In genomic region chr2:121886059-121886458, GRCh38 we compare ENCODE assay signal across 23 cellular contexts.
"Had no signal": no experiment of that assay in that cellular context is flagged by ENCODE, and none has a peak within 500 bp of the region (broad histone marks: within the 10 kb centered on the region; RNA-seq: fewer than 3 reads in every experiment).

No MANE protein-coding gene starts in this region.

- H3K36me3 Mint-ChIP-seq: memory B cell; naive thymus-derived CD8-positive, alpha-beta T cell had no signal

- H3K9me3 Mint-ChIP-seq: memory B cell; naive thymus-derived CD8-positive, alpha-beta T cell had no signal

- H3K36me3 ChIP-seq: heart right ventricle, left ventricle myocardium inferior, ovary, right atrium auricular region, right lobe of liver, stomach, suprapubic skin, thoracic aorta, tibial artery, upper lobe of right lung had no signal

- H3K4me1 Mint-ChIP-seq: memory B cell; naive thymus-derived CD8-positive, alpha-beta T cell had no signal

- H3K27ac ChIP-seq: heart right ventricle, hepatocyte, left ventricle myocardium inferior, ovary, right atrium auricular region, right lobe of liver, stomach, suprapubic skin, thoracic aorta, tibial artery, upper lobe of right lung had no signal

- H3K4me3 Mint-ChIP-seq: memory B cell; naive thymus-derived CD8-positive, alpha-beta T cell; nephron had no signal

- H3K4me1 ChIP-seq: heart right ventricle, left ventricle myocardium inferior, right atrium auricular region, right lobe of liver, stomach, suprapubic skin, tibial artery, upper lobe of right lung had no signal

- H3K27ac Mint-ChIP-seq: memory B cell; naive thymus-derived CD8-positive, alpha-beta T cell; nephron; progenitor cell of endocrine pancreas had no signal

- ATAC-seq: naive thymus-derived CD8-positive, alpha-beta T cell; right lobe of liver; upper lobe of right lung had no signal

- H3K27me3 ChIP-seq: hepatocyte, ovary, right atrium auricular region, right lobe of liver, stomach, suprapubic skin, tibial artery, upper lobe of right lung had no signal

- DNase-seq: heart right ventricle; islet precursor cell; left ventricle myocardium inferior; naive thymus-derived CD8-positive, alpha-beta T cell; ovary; right lobe of liver; stimulated activated CD4-positive, alpha-beta T cell treated with anti-CD3 and anti-CD28 coated beads, Interleukin-1b, Interleukin-23, amount 100 ng/mL, for 48 hours; stimulated activated CD4-positive, alpha-beta T cell treated with anti-CD3 and anti-CD28 coated beads, Interleukin-2, amount 100 ng/mL, for 48 hours; stimulated activated CD4-positive, alpha-beta T cell treated with anti-CD3 and anti-CD28 coated beads, Interleukin-4, amount 100 ng/mL, for 4 hours; stimulated activated CD8-positive, alpha-beta memory T cell treated with anti-CD3 and anti-CD28 coated beads, Interleukin-4, amount 100 ng/mL, for 48 hours; stimulated activated naive CD4-positive, alpha-beta T cell; stomach; tibial artery; trophoblast cell; upper lobe of right lung had no signal

- H3K4me3 ChIP-seq: heart right ventricle, hepatocyte, left ventricle myocardium inferior, ovary, right atrium auricular region, right lobe of liver, smooth muscle cell, stomach, suprapubic skin, thoracic aorta, tibial artery, upper lobe of right lung had no signal

- H3K9me3 ChIP-seq: heart right ventricle, left ventricle myocardium inferior, ovary, right atrium auricular region, right lobe of liver, stomach, suprapubic skin, thoracic aorta, tibial artery, upper lobe of right lung had no signal
